ENCODE assay signal across 32 cellular contexts in genomic region chr17:16036261-16036660, GRCh38.
"Had no signal": no experiment of that assay in that cellular context is flagged by ENCODE, and none has a peak within 500 bp of the region (broad histone marks: within the 10 kb centered on the region; RNA-seq: fewer than 3 reads in every experiment).

No MANE protein-coding gene starts in this region.

- H2AFZ ChIP-seq: hepatocyte had no signal

- H3K27ac ChIP-seq: ascending aorta, coronary artery, hepatocyte, left ventricle myocardium inferior, neutrophil, ovary, prostate gland, sigmoid colon, testis, transverse colon had no signal

- H3K4me2 ChIP-seq: hepatocyte had no signal

- ATAC-seq: activated T-helper 17 cell treated with anti-CD3 and anti-CD28 coated beads, Interleukin-2, amount 50 U/mL, for 72 hours; gastrocnemius medialis; stimulated activated naive B cell treated with anti-CD40 and anti-IgM and Interleukin-4, amounts not matched to agents 10 μg/mL and 1 μg/mL and 100 μg/mL, for 72 hours had no signal

- FAIRE-seq: small intestine, urothelium cell line had no signal

- H3K27ac Mint-ChIP-seq: nephron progenitor cell; stimulated activated naive B cell treated with anti-CD40 and anti-IgM and Interleukin-4, amounts not matched to agents 10 μg/mL and 1 μg/mL and 100 μg/mL, for 72 hours had no signal

- H3K27me3 Mint-ChIP-seq: activated CD4-positive, alpha-beta T cell treated with anti-CD3 and anti-CD28 coated beads, Interleukin-2, amount 10 ng/mL, durations not matched to agents 24 days and 14 days; activated T-helper 17 cell treated with anti-CD3 and anti-CD28 coated beads, Interleukin-2, amount 50 U/mL, for 72 hours; brain; stimulated activated naive B cell treated with anti-CD40 and anti-IgM and Interleukin-4, amounts not matched to agents 10 μg/mL and 1 μg/mL and 100 μg/mL, for 72 hours had no signal

- DNase-seq: activated CD4-positive, alpha-beta T cell treated with anti-CD3 and anti-CD28 coated beads, Interleukin-2, amount 10 ng/mL, durations not matched to agents 24 days and 14 days; activated CD4-positive, CD25-positive, alpha-beta regulatory T cell treated with anti-CD3 and anti-CD28 coated beads, Interleukin-2, amount 50 U/mL, for 72 hours; activated gamma-delta T cell treated with Interleukin-2 at 50 U/mL for 16 hours; activated naive CD4-positive, alpha-beta T cell treated with anti-CD3 and anti-CD28 coated beads, Interleukin-2, amount 50 U/mL, for 16 hours; activated T-cell treated with anti-CD3 and anti-CD28 coated beads for 4 hours; dorsolateral prefrontal cortex; effector memory CD4-positive, alpha-beta T cell; erythroblast; gastrocnemius medialis; islet precursor cell; left ventricle myocardium inferior; mesendoderm; nephron progenitor cell; ovary; retina; sigmoid colon; small intestine; stimulated activated CD4-positive, alpha-beta T cell treated with anti-CD3 and anti-CD28 coated beads, Interleukin-1b, Interleukin-23, amount 100 ng/mL, for 48 hours; stimulated activated CD4-positive, alpha-beta T cell treated with anti-CD3 and anti-CD28 coated beads, Interleukin-4, amount 100 ng/mL, for 4 hours; stimulated activated CD8-positive, alpha-beta memory T cell treated with anti-CD3 and anti-CD28 coated beads, Interleukin-4, amount 100 ng/mL, for 48 hours; stimulated activated naive B cell treated with anti-CD40 and anti-IgM and Interleukin-4, amounts not matched to agents 10 μg/mL and 1 μg/mL and 100 μg/mL, for 72 hours; testis; transverse colon had no signal

- H3K9me3 ChIP-seq: ascending aorta, gastrocnemius medialis, left ventricle myocardium inferior, neutrophil, ovary, prostate gland, testis, transverse colon had no signal

- H3K79me2 ChIP-seq: hepatocyte had no signal

- H3K36me3 ChIP-seq: ovary had no signal

- H3K9me3 Mint-ChIP-seq: activated CD4-positive, alpha-beta T cell treated with anti-CD3 and anti-CD28 coated beads, Interleukin-2, amount 10 ng/mL, durations not matched to agents 24 days and 14 days; activated T-helper 17 cell treated with anti-CD3 and anti-CD28 coated beads, Interleukin-2, amount 50 U/mL, for 72 hours; stimulated activated naive B cell treated with anti-CD40 and anti-IgM and Interleukin-4, amounts not matched to agents 10 μg/mL and 1 μg/mL and 100 μg/mL, for 72 hours had no signal

- H3K4me3 Mint-ChIP-seq: activated CD4-positive, alpha-beta T cell treated with anti-CD3 and anti-CD28 coated beads, Interleukin-2, amount 10 ng/mL, durations not matched to agents 24 days and 14 days; activated T-helper 17 cell treated with anti-CD3 and anti-CD28 coated beads, Interleukin-2, amount 50 U/mL, for 72 hours; brain; nephron progenitor cell; stimulated activated naive B cell treated with anti-CD40 and anti-IgM and Interleukin-4, amounts not matched to agents 10 μg/mL and 1 μg/mL and 100 μg/mL, for 72 hours had no signal

- H3K4me3 ChIP-seq: ascending aorta, coronary artery, dorsolateral prefrontal cortex, gastrocnemius medialis, hepatocyte, left ventricle myocardium inferior, lung, ovary, prostate gland, sigmoid colon, testis, transverse colon had no signal

- H3K4me1 Mint-ChIP-seq: brain, nephron progenitor cell had no signal

- H3K4me1 ChIP-seq: ascending aorta, gastrocnemius medialis, left ventricle myocardium inferior, prostate gland, sigmoid colon, testis had no signal

- H3K27me3 ChIP-seq: ascending aorta, dorsolateral prefrontal cortex, gastrocnemius medialis, hepatocyte, neutrophil, ovary, sigmoid colon, testis, transverse colon had no signal
